1 cellular context compared by ENCODE assay signal in the genomic region with DNA sequence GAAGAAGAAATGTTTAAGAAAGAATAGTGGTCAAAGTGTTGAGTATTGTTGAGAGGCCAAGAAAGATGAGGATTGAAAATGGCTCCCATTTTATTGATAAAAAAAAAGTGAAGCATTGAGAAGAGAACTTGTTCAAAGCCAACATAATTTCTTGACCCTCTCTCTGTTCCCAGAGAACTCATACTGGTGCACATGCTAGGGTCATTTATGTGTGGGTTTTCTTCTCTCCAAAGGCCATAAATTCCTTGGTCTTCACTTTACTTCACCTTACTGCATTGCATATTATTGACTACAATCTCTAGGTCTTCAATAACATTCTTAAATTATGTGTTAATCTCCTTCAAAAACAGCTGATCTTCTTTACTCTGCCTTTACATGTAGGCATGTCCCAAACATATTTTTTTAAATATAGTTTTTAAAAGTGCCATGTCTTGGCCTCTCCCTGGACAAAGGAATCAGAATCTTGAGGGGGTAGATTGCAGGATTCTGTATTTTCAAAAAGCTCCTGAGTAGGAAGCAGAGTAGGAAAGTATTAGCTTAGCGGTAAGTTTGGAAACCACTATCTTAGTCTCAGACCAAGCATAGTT.
TF ChIP-seq lines count a peak whose summit lies in the region.

No MANE protein-coding gene starts in this region.

TF ChIP-seq in H1, 55 proteins besides CTCF, POLR2A, EP300 and RAD21:
- peak; percentile 70; the same call in 1 of the 2 replicates for TF ChIP-seq ZNF274 (IDR thresholded peaks at IDR 0.05; ENCODE audit: borderline replicate concordance, extremely low read depth, low read length)
- no peak for TF ChIP-seq SAP30 (IDR thresholded peaks at IDR 0.05; ENCODE audit: insufficient read depth, insufficient replicate concordance, low read length)
TF ChIP-seq in H1: peak in this region for 1.
